In genomic region chr2:28400921-28401320, GRCh38 we compare ENCODE assay signal across 21 cellular contexts. TPM values are rescaled to one million over a fixed set of nuclear protein-coding genes. Genes with fewer than 3 reads are reported as not detected.
DNase-seq lines count a peak whose midpoint lies in the region; ATAC-seq, FAIRE-seq and TF ChIP-seq lines count a peak whose summit lies in the region.
"Had no signal": no experiment of that assay in that cellular context is flagged by ENCODE, and none has a peak within 500 bp of the region (broad histone marks: within the 10 kb centered on the region; RNA-seq: fewer than 3 reads in every experiment).

No MANE protein-coding gene starts in this region.

- no peak for TF ChIP-seq POLR2A in A549 (IDR thresholded peaks at IDR 0.05; ENCODE audit: low read length)

- H3K27ac Mint-ChIP-seq in immature natural killer cell = peak overlapping the region in 4 of 6 donors; percentile 7 to 100 (median 90)
- H3K27ac Mint-ChIP-seq: CD8-positive, alpha-beta T cell had no signal

- no peak for DNase-seq in A549 (ENCODE audit: low read depth in 1 of 2, low spot score in 1 of 2)
- DNase-seq in RWPE1 (ENCODE audit: low spot score) = no peak
- DNase-seq in immature natural killer cell = no peak
- peak in 1 of 2 donors; percentile 30 for DNase-seq in psoas muscle
- no peak for DNase-seq in foreskin melanocyte
- no peak for DNase-seq in substantia nigra (lab: John Stamatoyannopoulos, UW)
- DNase-seq in SKM-1 treated with dmso at 0.1 percent for 144 hours (lab: John Stamatoyannopoulos, UW; ENCODE audit: unreplicated experiment) = no peak
- DNase-seq: activated CD4-positive, alpha-beta T cell treated with anti-CD3 and anti-CD28 coated beads, Interleukin-2, amount 10 ng/mL, durations not matched to agents 24 days and 14 days; activated CD8-positive, alpha-beta memory T cell treated with anti-CD3 and anti-CD28 coated beads, Interleukin-2, amount 50 U/mL, for 48 hours; CD8-positive, alpha-beta T cell; DND-41; HCEC 1CT; left cardiac atrium; NCI-H1092 treated with DMSO at 0.1 percent for 48 hours; NCI-H82; pancreas; PC-9 had no signal

- H3K4me1 ChIP-seq in A549 (peaks cover 90% of the 10 kb centered on the region), psoas muscle (peaks cover 67% of the 10 kb centered on the region)

- 91% methylated on average over 1 of the region's 1 CpG for WGBS in A549 (ENCODE audit: missing lambda C conversion rate)
- WGBS in psoas muscle, 3 donors = 92 to 95% (median 95%) methylated on average over 1 of the region's 1 CpG

- H3K4me2 ChIP-seq in A549 = peak overlapping the region; percentile 71
- H3K4me2 ChIP-seq: PC-9 had no signal

- peak overlapping the region in 1 of 2 experiments; percentile 95; a peak in 2 of 6 replicates for H3K27ac ChIP-seq in A549
- peak overlapping the region; percentile 59 for H3K27ac ChIP-seq in RWPE1
- H3K27ac ChIP-seq in psoas muscle = peak overlapping the region; percentile 100
- no peak overlapping the region for H3K27ac ChIP-seq in substantia nigra (ENCODE audit: low read depth, low read length, poor library complexity, severe bottlenecking)
- H3K27ac ChIP-seq: cardiac muscle cell, pancreas, PC-9 had no signal

- H3K4me1 Mint-ChIP-seq in immature natural killer cell = peaks cover 13 to 88% of the 10 kb centered on the region in 2 donors

- H3K9me3 ChIP-seq in A549 (no peaks in the 10 kb centered on the region), psoas muscle (no peaks in the 10 kb centered on the region)
- H3K9me3 ChIP-seq: pancreas had no signal

- no peak for TF ChIP-seq EP300 in A549 (IDR thresholded peaks at IDR 0.05)

- intact Hi-C loops in psoas muscle (cut with DNase I) = no loop called here

- H3K36me3 ChIP-seq in psoas muscle (ENCODE audit: insufficient read depth in 1 of 2, low read depth in 1 of 2) = peaks cover 11 to 71% of the 10 kb centered on the region in 2 donors
- H3K36me3 ChIP-seq: cardiac muscle cell had no signal

- CTCF ChIA-PET in A549 (lab: Yijun Ruan, JAX) (interaction anchor here (0.6 to 5.2 kb wide), 10 partner anchors 11 to 717 kb away, joined by 3 to 30 read pairs (median 6); no protein-coding TSS in a partner anchor), RWPE1 (lab: Yijun Ruan, JAX) (interaction anchor here (0.5 to 1.1 kb wide), 4 partner anchors 236 to 717 kb away, joined by 3 to 4 read pairs (median 3); no protein-coding TSS in a partner anchor)

- TF ChIP-seq RAD21 in A549 (conservative IDR thresholded peaks at IDR 0.05 in 1 of 2, IDR thresholded peaks at IDR 0.05 in 1 of 2) = no peak

- H3K9me3 Mint-ChIP-seq in immature natural killer cell = no peaks in the 10 kb centered on the region
- H3K9me3 Mint-ChIP-seq: activated CD4-positive, alpha-beta T cell treated with anti-CD3 and anti-CD28 coated beads, Interleukin-2, amount 10 ng/mL, durations not matched to agents 24 days and 14 days; activated naive CD4-positive, alpha-beta T cell treated with anti-CD3 and anti-CD28 coated beads, Interleukin-2, amount 50 U/mL, for 24 hours; CD8-positive, alpha-beta T cell had no signal

- no peak for ATAC-seq in A549
- ATAC-seq in psoas muscle = no peak
- no peak for ATAC-seq in HG02610 (IDR thresholded peaks at IDR 0.05; ENCODE audit: unreplicated experiment)
- ATAC-seq: CD8-positive, alpha-beta T cell; pancreas had no signal

- peaks cover 14 to 44% (median 41%) of the 10 kb centered on the region in 3 donors for H3K27me3 Mint-ChIP-seq in immature natural killer cell (ENCODE audit: low read depth in 3 of 3)
- H3K27me3 Mint-ChIP-seq: activated CD4-positive, alpha-beta T cell treated with anti-CD3 and anti-CD28 coated beads, Interleukin-2, amount 10 ng/mL, durations not matched to agents 24 days and 14 days; activated naive CD4-positive, alpha-beta T cell treated with anti-CD3 and anti-CD28 coated beads, Interleukin-2, amount 50 U/mL, for 24 hours had no signal

- H3K4me3 ChIP-seq in A549 (no peak overlapping the region), psoas muscle (peak overlapping the region; percentile 100)
- H3K4me3 ChIP-seq: cardiac muscle cell, pancreas, PC-9 had no signal

- no peaks in the 10 kb centered on the region for H3K27me3 ChIP-seq in psoas muscle (ENCODE audit: insufficient read depth in 3 of 3, low read length in 2 of 3)
- H3K27me3 ChIP-seq: cardiac muscle cell, pancreas had no signal

- no peak for TF ChIP-seq CTCF in A549 (IDR thresholded peaks at IDR 0.05)
- TF ChIP-seq CTCF in RWPE1 (conservative IDR thresholded peaks at IDR 0.05; ENCODE audit: low read depth) = no peak
- TF ChIP-seq CTCF in psoas muscle (IDR thresholded peaks at IDR 0.05) = no peak

- H3K36me3 Mint-ChIP-seq in immature natural killer cell = peaks cover 6 to 32% (median 8%) of the 10 kb centered on the region in 3 donors

- H3K4me3 Mint-ChIP-seq in immature natural killer cell = peak overlapping the region in 4 of 5 donors; percentile 2 to 54 (median 25)
- H3K4me3 Mint-ChIP-seq: activated CD4-positive, alpha-beta T cell treated with anti-CD3 and anti-CD28 coated beads, Interleukin-2, amount 10 ng/mL, durations not matched to agents 24 days and 14 days; activated naive CD4-positive, alpha-beta T cell treated with anti-CD3 and anti-CD28 coated beads, Interleukin-2, amount 50 U/mL, for 24 hours; CD8-positive, alpha-beta T cell had no signal

- FAIRE-seq in A549 (lab: Jason Lieb, UNC) = no peak
- FAIRE-seq: GM19239, pancreas had no signal

- POLR2A ChIA-PET in A549 (lab: Yijun Ruan, JAX) (interaction anchor here (0.6 to 1.6 kb wide), 4 partner anchors 11 to 694 kb away, joined by 4 to 8 read pairs (median 4); no protein-coding TSS in a partner anchor), RWPE1 (lab: Yijun Ruan, JAX; ENCODE audit: low non-redundant PET) (interaction anchor here (0.6 kb wide), 1 partner anchor 48 kb away, joined by 3 read pairs; no protein-coding TSS in a partner anchor)

TF ChIP-seq in A549, 52 proteins besides CTCF, POLR2A, EP300 and RAD21:
- no peak for TF ChIP-seq CHD2 (IDR thresholded peaks at IDR 0.05; ENCODE audit: low read length, partially characterized antibody)
- no peak for TF ChIP-seq ZC3H11A (IDR thresholded peaks at IDR 0.05)
- TF ChIP-seq JUNB (IDR thresholded peaks at IDR 0.05) = no peak
- no peak for TF ChIP-seq ZNF302 (CRISPR knock-in tag; IDR thresholded peaks at IDR 0.05)
- no peak for TF ChIP-seq TFCP2L1 (CRISPR knock-in tag; IDR thresholded peaks at IDR 0.05)

RNA-seq across cellular contexts. Expression of gene FOSL2, which starts 8.3 kb away (rescaled TPM):
- 45.7 and 50.6 TPM in 2 replicates for polyA plus RNA-seq in A549 (2011; rRNA removed)
- polyA plus RNA-seq in A549 (2012; cell fraction: cytosol; rRNA removed) = 26.7 and 37.2 TPM in 2 replicates
- polyA plus RNA-seq in A549 (2012; cell fraction: nucleus; rRNA removed) = 89.7 and 95.0 TPM in 2 replicates
- polyA plus RNA-seq in A549 (2017; fragmentation: RNase III; extraction: RNeasy Plus Mini Kit Qiagen cat#74134 plus additional on column Dnase treatment) = 68.1 to 73.4 TPM (median 69.0 TPM) in 3 replicates
- 86.7 and 103 TPM in 2 replicates for polyA minus RNA-seq in A549 (2011; rRNA and poly(A)+ RNA removed)
- 10 to 100 TPM; 27.2 to 54.3 (median 28.7) TPM for polyA plus RNA-seq in immature natural killer cell
- total RNA-seq in psoas muscle = 100 to 1,000 TPM in 3 of 4 donors, 10 to 100 TPM in 1; 52.2 to 278 (median 192) TPM
- polyA plus RNA-seq in psoas muscle = 10 to 100 TPM; 20.1 to 74.7 (median 72.1) TPM
